In the genomic region with DNA sequence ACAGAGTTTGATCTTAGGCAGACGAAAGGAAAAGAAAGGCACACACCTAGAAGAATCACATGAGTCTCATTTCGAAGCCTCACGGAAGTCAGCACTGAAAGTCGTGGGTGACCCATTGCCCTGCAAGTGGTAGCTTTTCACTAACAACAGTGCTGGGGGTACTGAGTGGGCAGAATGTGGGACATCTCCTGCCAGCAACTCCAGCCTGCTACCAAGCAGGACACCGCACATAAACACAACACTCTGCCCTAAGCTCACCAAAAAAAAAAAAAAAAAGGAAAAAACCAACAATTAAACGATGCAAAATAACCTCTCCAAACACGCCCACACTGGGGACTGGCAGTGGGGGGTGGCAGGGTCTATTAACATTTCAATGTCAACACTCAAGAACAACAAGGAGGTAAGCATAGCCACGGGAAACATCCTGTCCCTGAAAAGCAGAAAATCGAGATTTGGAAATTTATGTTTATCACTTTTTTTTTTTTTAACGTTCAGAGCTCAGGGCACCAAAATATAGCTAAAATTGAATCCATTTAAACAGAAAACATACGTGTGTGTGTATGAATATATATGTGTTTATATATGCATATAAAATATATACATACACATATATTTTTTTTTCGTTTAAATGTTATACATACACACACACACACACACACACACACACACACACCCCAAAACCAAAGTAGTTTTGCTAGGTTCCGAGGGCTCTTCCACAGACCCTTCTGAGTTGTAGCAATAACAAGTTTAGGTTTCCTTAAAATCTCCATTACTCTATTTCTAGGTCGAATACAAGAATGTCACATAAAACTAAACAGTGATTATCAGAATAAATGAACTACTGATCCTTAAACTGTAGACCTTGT, we compare ENCODE assay signal across 8 cellular contexts. TPM values are rescaled to one million over a fixed set of nuclear protein-coding genes. Genes with fewer than 3 reads are reported as not detected.
DNase-seq lines count a peak whose midpoint lies in the region; TF ChIP-seq lines count a peak whose summit lies in the region.

No MANE protein-coding gene starts in this region.

- no peak overlapping the region for H4K91ac ChIP-seq in mesenchymal stem cell (ENCODE audit: low read length)

- H3K4me1 ChIP-seq in mesenchymal stem cell (ENCODE audit: control insufficient read depth, insufficient read depth, low read depth, low read length) (no peaks in the 10 kb centered on the region), thyroid gland (peaks cover 13 to 15% of the 10 kb centered on the region in 2 donors)

- no peaks in the 10 kb centered on the region for H3K9me3 ChIP-seq in mesenchymal stem cell (ENCODE audit: control insufficient read depth, low read length)
- no peaks in the 10 kb centered on the region for H3K9me3 ChIP-seq in thyroid gland

- intact Hi-C loops in thyroid gland (cut with DNase I), result no loop called here

- peak in 1 of 2 donors; percentile 10 for TF ChIP-seq POLR2A in thyroid gland (IDR thresholded peaks at IDR 0.05)

- no peak overlapping the region for H4K8ac ChIP-seq in mesenchymal stem cell (ENCODE audit: low read length)

- H3K27ac ChIP-seq in mesenchymal stem cell (ENCODE audit: low read length, poor library complexity, severe bottlenecking), result peak overlapping the region; percentile 89
- H3K27ac ChIP-seq in thyroid gland, result peak overlapping the region; percentile 96 to 100 (median 99)

- H3K27me3 ChIP-seq in mesenchymal stem cell (ENCODE audit: control insufficient read depth in 1 of 2, insufficient read depth in 1 of 2, low read length in 2 of 2) (no peaks in the 10 kb centered on the region), thyroid gland (no peaks in the 10 kb centered on the region)

- H2BK5ac ChIP-seq in mesenchymal stem cell (ENCODE audit: low read depth, low read length, poor library complexity, severe bottlenecking), result no peak overlapping the region

- H3K4me3 ChIP-seq in choroid plexus epithelial cell (ENCODE audit: low read depth, low read length) (peak overlapping the region; percentile 60), mesenchymal stem cell (ENCODE audit: insufficient read depth in 1 of 2, low read depth in 1 of 2, low read length in 2 of 2) (peak overlapping the region; percentile 80 to 83), thyroid gland (replicated peaks in 1 of 3) (peak overlapping the region in 2 of 3 donors; percentile 59 to 86)

- DNase-seq in Ammon's horn (ENCODE audit: low spot score), result peak; percentile 12
- DNase-seq in GM19240 (ENCODE audit: insufficient read length, low spot score), result peak; percentile 22
- DNase-seq in RKO (ENCODE audit: low spot score), result peak; percentile 30
- peak; percentile 26 for DNase-seq in choroid plexus epithelial cell (ENCODE audit: low read depth)
- peak; percentile 44 for DNase-seq in mesenchymal stem cell
- DNase-seq in thyroid gland, result peak; percentile 46 to 57
- DNase-seq in DMS79 (lab: John Stamatoyannopoulos, UW), result no peak
- no peak for DNase-seq in GOT3 (lab: John Stamatoyannopoulos, UW)

- no peak overlapping the region for H3K23ac ChIP-seq in mesenchymal stem cell (ENCODE audit: low read length in 2 of 2)

- no peak overlapping the region for H2BK12ac ChIP-seq in mesenchymal stem cell (ENCODE audit: low read length in 2 of 2)

- H2BK120ac ChIP-seq in mesenchymal stem cell (ENCODE audit: low read depth, low read length), result no peak overlapping the region

- no peak overlapping the region for H2BK15ac ChIP-seq in mesenchymal stem cell (ENCODE audit: low read depth, poor library complexity, severe bottlenecking)

- no peaks in the 10 kb centered on the region for H3K79me1 ChIP-seq in mesenchymal stem cell (replicated peaks; ENCODE audit: low read length, poor library complexity, severe bottlenecking)

- peak overlapping the region; percentile 78 for H3K4me2 ChIP-seq in mesenchymal stem cell (ENCODE audit: low read length, poor library complexity, severe bottlenecking)

- WGBS in mesenchymal stem cell, result 4% methylated on average over 6 of the region's 14 CpGs
- 4 to 5% methylated on average over 14 of the region's 14 CpGs for WGBS in thyroid gland, 2 donors

- H3K4ac ChIP-seq in mesenchymal stem cell (ENCODE audit: low read depth in 1 of 2, low read length in 2 of 2), result peak overlapping the region in 1 of 2 experiments; percentile 82

- H2AK5ac ChIP-seq in mesenchymal stem cell (ENCODE audit: low read length, severe bottlenecking), result no peak overlapping the region

- TF ChIP-seq CTCF in choroid plexus epithelial cell (conservative IDR thresholded peaks at IDR 0.05; ENCODE audit: low read depth, low read length), result no peak
- TF ChIP-seq CTCF in thyroid gland (IDR thresholded peaks at IDR 0.05), result no peak

- H3K14ac ChIP-seq in mesenchymal stem cell (ENCODE audit: low read length in 2 of 2), result no peak overlapping the region

- H2AFZ ChIP-seq in mesenchymal stem cell (ENCODE audit: low read depth, low read length), result no peak overlapping the region

- H3K18ac ChIP-seq in mesenchymal stem cell (ENCODE audit: low read depth in 1 of 2, low read length in 2 of 2), result peak overlapping the region in 1 of 2 experiments; percentile 66

- H3K9ac ChIP-seq in mesenchymal stem cell (ENCODE audit: low read length), result peak overlapping the region; percentile 98

- no peaks in the 10 kb centered on the region for H3K36me3 ChIP-seq in mesenchymal stem cell (ENCODE audit: control insufficient read depth in 1 of 2, insufficient read depth in 2 of 2, low read depth in 1 of 2, low read length in 2 of 2)
- H3K36me3 ChIP-seq in thyroid gland, result no peaks in the 10 kb centered on the region

RNA-seq across cellular contexts. Expression of a gene that starts 2.1 kb away (rescaled TPM):
- 2.8 TPM for polyA plus RNA-seq in mesenchymal stem cell (2013, experiment 1 of 2)
- polyA plus RNA-seq in mesenchymal stem cell (2013, experiment 2 of 2), result 2.7 TPM
- total RNA-seq in thyroid gland, result 10 to 100 TPM; 25.0 to 49.7 (median 26.5) TPM

Comparison
In these comparisons a context has a peak if more than half of its experiments do, and no peak if none do; other contexts are left out.
1. DNase-seq: peak in Ammon's horn (single experiment), GM19240 (single experiment), RKO (single experiment), choroid plexus epithelial cell (single experiment), mesenchymal stem cell (single experiment) and thyroid gland (2 of 2); none in DMS79 (single experiment) and GOT3 (single experiment).
2. Peak in every context shown above with its lines, with median percentiles within 50 percentile points of each other: H3K4me3 ChIP-seq.